ENCODE assay signal across 1 cellular context in the genomic region with DNA sequence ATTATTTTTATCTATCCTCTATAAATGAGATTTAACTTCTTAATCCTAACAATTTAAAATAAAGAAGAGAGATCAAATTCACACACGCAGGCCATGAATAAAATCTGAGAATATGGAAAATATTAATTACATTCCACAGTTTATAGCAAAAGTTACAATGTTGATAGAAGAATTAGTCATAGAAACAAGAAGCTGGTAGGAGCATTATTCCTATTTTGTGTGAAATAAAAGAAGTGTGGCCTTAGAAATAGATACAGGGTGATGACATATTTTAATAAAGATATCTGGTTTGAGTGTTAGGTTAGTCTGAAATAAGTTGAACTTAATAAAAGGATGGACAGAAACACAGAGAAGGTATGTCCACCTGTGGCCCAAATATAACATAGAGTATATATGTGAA.
TF ChIP-seq lines count a peak whose summit lies in the region.

No MANE protein-coding gene starts in this region.

TF ChIP-seq in endothelial cell of umbilical vein, 7 proteins besides CTCF, POLR2A, EP300 and RAD21:
- TF ChIP-seq MAX (IDR thresholded peaks at IDR 0.05; ENCODE audit: insufficient read depth, insufficient read length) (no peak), FOS (IDR thresholded peaks at IDR 0.05; ENCODE audit: borderline replicate concordance, insufficient read depth, low read length) (no peak), POLR2AphosphoS5 (IDR thresholded peaks at IDR 0.05; ENCODE audit: insufficient read depth, low read depth, low read length) (no peak), JUN (IDR thresholded peaks at IDR 0.05; ENCODE audit: borderline replicate concordance, insufficient read depth, insufficient read length, low read depth) (no peak), MYC (IDR thresholded peaks at IDR 0.05; ENCODE audit: low read depth, low read length) (no peak), GATA2 (IDR thresholded peaks at IDR 0.05; ENCODE audit: insufficient read depth, insufficient read length, low read depth, low read length) (no peak), EZH2 (IDR thresholded peaks at IDR 0.05; ENCODE audit: borderline replicate concordance, low read depth, low read length, severe bottlenecking) (no peak)
